8 cellular contexts compared by ENCODE assay signal in the genomic region with DNA sequence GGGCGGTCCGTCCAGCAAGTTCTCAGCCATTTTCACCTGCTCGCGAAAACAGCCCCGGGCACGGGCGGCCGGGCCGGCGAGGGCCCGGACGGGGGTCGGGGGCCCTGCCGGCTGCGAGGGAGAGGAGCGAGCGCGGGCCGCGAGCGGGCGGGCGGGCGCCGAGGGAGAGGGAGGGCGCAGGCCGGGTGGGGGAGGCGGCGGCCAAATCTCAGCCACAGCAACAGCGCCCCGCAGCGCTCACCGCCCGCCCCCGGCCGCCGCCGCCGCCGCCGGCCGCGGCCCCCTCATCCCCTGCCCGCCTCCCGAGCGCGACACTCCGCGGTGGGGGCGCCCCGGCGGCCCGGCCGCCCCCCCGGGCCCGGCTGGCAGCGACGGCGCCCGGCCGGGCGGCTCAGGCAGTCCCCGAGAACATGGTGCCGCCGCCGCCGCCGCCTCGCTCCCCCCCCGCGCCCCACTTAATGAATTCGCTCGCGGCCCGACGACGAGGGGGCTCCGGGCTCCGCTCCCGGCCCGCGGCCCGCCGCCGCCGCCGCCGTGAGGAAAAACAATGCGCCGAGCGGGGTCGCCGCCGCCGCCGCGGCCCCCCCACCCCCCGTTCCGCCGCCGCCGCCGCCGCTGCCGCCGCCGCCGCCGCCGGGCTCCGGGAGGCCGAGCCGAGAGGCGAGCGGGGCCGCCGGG. TPM values are rescaled to one million over a fixed set of nuclear protein-coding genes. Genes with fewer than 3 reads are reported as not detected.
A peak's percentile ranks its signal among the peaks of the same experiment; 100 is the strongest.
DNase-seq lines count a peak whose midpoint lies in the region; ATAC-seq and TF ChIP-seq lines count a peak whose summit lies in the region.

No MANE protein-coding gene starts in this region.

- H3K4me2 ChIP-seq in neural progenitor cell = peak overlapping the region; percentile 91

- H2AFZ ChIP-seq in neural progenitor cell (replicated peaks) = no peak overlapping the region

- no peaks in the 10 kb centered on the region for H3K9me3 Mint-ChIP-seq in activated T-helper 17 cell treated with anti-CD3 and anti-CD28 coated beads, Interleukin-2, amount 50 U/mL, for 72 hours
- peaks cover 11% of the 10 kb centered on the region for H3K9me3 Mint-ChIP-seq in neural progenitor cell

- H3K4me1 ChIP-seq in neural progenitor cell (peaks cover 34% of the 10 kb centered on the region), thoracic aorta (ENCODE audit: control insufficient read depth in 1 of 2, low read depth in 2 of 2) (peaks cover 26 to 33% of the 10 kb centered on the region in 2 donors)

- peak overlapping the region; percentile 74 for H3K27ac ChIP-seq in neural progenitor cell
- H3K27ac ChIP-seq in thoracic aorta = peak overlapping the region; percentile 47 to 58

- H3K36me3 ChIP-seq in neural progenitor cell (no peaks in the 10 kb centered on the region), thoracic aorta (no peaks in the 10 kb centered on the region)

- peaks cover 33% of the 10 kb centered on the region for H3K36me3 Mint-ChIP-seq in activated T-helper 17 cell treated with anti-CD3 and anti-CD28 coated beads, Interleukin-2, amount 50 U/mL, for 72 hours (ENCODE audit: low read depth)
- peaks cover 29% of the 10 kb centered on the region for H3K36me3 Mint-ChIP-seq in neural progenitor cell

- H3K4me3 ChIP-seq in fibroblast of villous mesenchyme (ENCODE audit: low read depth, low read length) = peak overlapping the region; percentile 70
- peak overlapping the region; percentile 99 for H3K4me3 ChIP-seq in neural progenitor cell
- H3K4me3 ChIP-seq in thoracic aorta = peak overlapping the region; percentile 95

- H3K27me3 Mint-ChIP-seq in activated T-helper 17 cell treated with anti-CD3 and anti-CD28 coated beads, Interleukin-2, amount 50 U/mL, for 72 hours = no peaks in the 10 kb centered on the region
- peaks cover 5% of the 10 kb centered on the region for H3K27me3 Mint-ChIP-seq in neural progenitor cell (ENCODE audit: insufficient read depth, low read depth)

- TF ChIP-seq CTCF in fibroblast of villous mesenchyme (IDR thresholded peaks at IDR 0.05; ENCODE audit: insufficient read depth, low read depth, low read length) = no peak
- TF ChIP-seq CTCF in neural progenitor cell (IDR thresholded peaks at IDR 0.05) = no peak
- TF ChIP-seq CTCF in thoracic aorta (IDR thresholded peaks at IDR 0.05) = no peak

- H3K9ac ChIP-seq in neural progenitor cell = peak overlapping the region; percentile 85

- H3K27me3 ChIP-seq in neural progenitor cell (no peaks in the 10 kb centered on the region), thoracic aorta (replicated peaks; ENCODE audit: insufficient read depth) (no peaks in the 10 kb centered on the region)

- ATAC-seq in HG03025 (IDR thresholded peaks at IDR 0.05; ENCODE audit: low FRiP score, unreplicated experiment) = peak; percentile 56
- peak; percentile 59 for ATAC-seq in activated T-helper 17 cell treated with anti-CD3 and anti-CD28 coated beads, Interleukin-2, amount 50 U/mL, for 72 hours (replicated peaks)
- ATAC-seq in thoracic aorta (ENCODE audit: insufficient number of reproducible peaks, low FRiP score, low read depth) = peak; percentile 70

- H3K79me2 ChIP-seq in neural progenitor cell (ENCODE audit: low read depth) = peaks cover 48% of the 10 kb centered on the region

- no peaks in the 10 kb centered on the region for H3F3A ChIP-seq in neural progenitor cell (ENCODE audit: low read depth)

- H3K4me1 Mint-ChIP-seq in activated T-helper 17 cell treated with anti-CD3 and anti-CD28 coated beads, Interleukin-2, amount 50 U/mL, for 72 hours = peaks cover 38% of the 10 kb centered on the region
- peaks cover 50% of the 10 kb centered on the region for H3K4me1 Mint-ChIP-seq in neural progenitor cell

- H3K27ac Mint-ChIP-seq in activated T-helper 17 cell treated with anti-CD3 and anti-CD28 coated beads, Interleukin-2, amount 50 U/mL, for 72 hours = no peak overlapping the region
- H3K27ac Mint-ChIP-seq in neural progenitor cell = no peak overlapping the region

- DNase-seq in NOMO-1 (lab: John Stamatoyannopoulos, UW; ENCODE audit: unreplicated experiment in 2 of 2) (peak; percentile 38 to 52), NOMO-1 treated with dmso at 0.1 percent for 144 hours (lab: John Stamatoyannopoulos, UW; ENCODE audit: unreplicated experiment) (no peak), OCI-M1 (lab: John Stamatoyannopoulos, UW) (peak; percentile 76), fibroblast of villous mesenchyme (ENCODE audit: low read depth) (peak; percentile 60), neural progenitor cell (ENCODE audit: low spot score) (peak; percentile 82), thoracic aorta (ENCODE audit: low spot score) (no peak)

- H4K20me1 ChIP-seq in neural progenitor cell (ENCODE audit: low read depth) = peaks cover 48% of the 10 kb centered on the region

- H3K4me3 Mint-ChIP-seq in activated T-helper 17 cell treated with anti-CD3 and anti-CD28 coated beads, Interleukin-2, amount 50 U/mL, for 72 hours = no peak overlapping the region
- peak overlapping the region; percentile 96 for H3K4me3 Mint-ChIP-seq in neural progenitor cell

- H3K9me3 ChIP-seq in neural progenitor cell (ENCODE audit: low read depth) = no peaks in the 10 kb centered on the region
- H3K9me3 ChIP-seq in thoracic aorta = no peaks in the 10 kb centered on the region

RNA-seq across cellular contexts. Expression of a gene that starts 0.5 kb away (rescaled TPM):
- total RNA-seq in activated T-helper 17 cell treated with anti-CD3 and anti-CD28 coated beads, Interleukin-2, amount 50 U/mL, for 72 hours = 10 to 100 TPM; 55.7 to 58.2 TPM
- 27.4 and 32.0 TPM in 2 replicates for total RNA-seq in fibroblast of villous mesenchyme
- 21.6 and 60.6 TPM in 2 replicates for total RNA-seq in neural progenitor cell (ENCODE audit: low replicate concordance)
- 100 to 1,000 TPM in 1 of 2 donors, 10 to 100 TPM in 1; 65.0 to 103 TPM for total RNA-seq in thoracic aorta

Comparison
In these comparisons a context has a peak if more than half of its experiments do, and no peak if none do; other contexts are left out.
1. DNase-seq: peak in NOMO-1 (2 of 2), OCI-M1 (single experiment), fibroblast of villous mesenchyme (single experiment) and neural progenitor cell (single experiment); none in NOMO-1 treated with dmso at 0.1 percent for 144 hours (single experiment) and thoracic aorta (single experiment).
2. Peak in every context shown above with its lines, with median percentiles within 50 percentile points of each other: ATAC-seq and H3K4me3 ChIP-seq.